ENCODE assay signal across 8 cellular contexts in the genomic region with DNA sequence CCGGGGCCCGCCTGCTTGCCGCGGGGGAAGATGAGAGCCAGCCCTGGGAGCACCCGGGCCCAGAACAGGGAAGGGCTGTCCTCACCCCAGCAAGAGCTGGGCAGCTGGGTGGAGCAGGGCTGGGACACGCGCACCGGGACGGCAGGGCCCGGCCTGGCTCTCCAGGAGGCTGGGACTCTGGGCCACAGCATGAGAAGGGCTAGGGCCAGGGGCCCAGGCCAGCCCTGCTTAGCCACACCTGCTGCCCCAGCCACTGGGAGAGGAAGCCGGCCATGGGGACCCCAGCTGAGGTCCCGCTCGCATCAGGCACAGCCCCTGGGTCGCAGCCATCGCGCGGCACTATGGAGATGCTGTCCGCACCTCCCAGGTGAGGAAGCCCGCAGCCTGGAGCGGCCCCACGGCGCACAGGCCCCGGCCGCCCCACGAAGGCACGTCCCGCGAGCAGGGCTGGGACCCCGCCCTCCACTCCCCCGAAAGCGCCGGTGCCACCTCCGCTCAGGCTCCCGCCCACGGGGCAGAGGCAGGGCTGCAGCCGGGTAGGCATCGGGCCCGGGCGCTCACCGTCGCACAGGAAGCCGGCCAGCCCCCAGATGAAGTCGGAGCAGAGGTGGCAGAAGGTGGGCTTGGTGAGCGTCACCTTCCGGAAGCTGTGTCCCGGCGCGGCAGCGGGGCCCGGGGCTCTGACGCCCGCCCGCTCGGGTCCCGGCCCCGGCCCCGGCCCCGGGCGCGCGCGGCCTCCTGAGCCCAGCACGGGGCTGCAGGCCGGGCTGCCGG. TPM values are rescaled to one million over a fixed set of nuclear protein-coding genes. Genes with fewer than 3 reads are reported as not detected.
DNase-seq lines count a peak whose midpoint lies in the region; ATAC-seq and TF ChIP-seq lines count a peak whose summit lies in the region.

No MANE protein-coding gene starts in this region.

- H3K79me2 ChIP-seq in mammary epithelial cell (ENCODE audit: insufficient read depth, low read length), result peaks cover 20% of the 10 kb centered on the region

- BruUV-seq in mammary epithelial cell (replicated peaks; lab: Mats Ljungman, UMichigan), result no TSS peak

- peak overlapping the region; percentile 95 for H3K4me2 ChIP-seq in mammary epithelial cell (ENCODE audit: insufficient read depth, low read depth, low read length)

- H3K9me3 ChIP-seq in mammary epithelial cell (replicated peaks; ENCODE audit: insufficient read depth, low read length) (no peaks in the 10 kb centered on the region), lower lobe of right lung (no peaks in the 10 kb centered on the region)

- in situ Hi-C loops in mammary epithelial cell (cut with MboI; ENCODE audit: low sequenced_read_pairs in 2 of 2), result no loop called here

- CTCF ChIA-PET in mammary epithelial cell (lab: Charles Lee; ENCODE audit: low non-redundant PET), result no interaction called here

- H3K27me3 ChIP-seq in mammary epithelial cell (ENCODE audit: insufficient read depth, low read length) (no peaks in the 10 kb centered on the region), lower lobe of right lung (ENCODE audit: low read depth) (no peaks in the 10 kb centered on the region)

- ATAC-seq in GM19043 (IDR thresholded peaks at IDR 0.05; ENCODE audit: low read depth, unreplicated experiment) (peak; percentile 32), HG03066 (IDR thresholded peaks at IDR 0.05; ENCODE audit: low read depth, unreplicated experiment) (peak; percentile 42), lower lobe of right lung (peak; percentile 25 to 57), HG03565 (IDR thresholded peaks at IDR 0.05; ENCODE audit: unreplicated experiment) (no peak)

- peak; percentile 32 for DNase-seq in UCSD-AML1 (lab: John Stamatoyannopoulos, UW; ENCODE audit: unreplicated experiment)
- DNase-seq in mammary epithelial cell, result peak; percentile 39
- DNase-seq in lower lobe of right lung, result peak; percentile 72
- DNase-seq in stimulated activated CD8-positive, alpha-beta memory T cell treated with anti-CD3 and anti-CD28 coated beads, Interleukin-15, amount 100 ng/mL, for 48 hours (ENCODE audit: low read depth in 2 of 2), result peak; percentile 20 to 28
- no peak for DNase-seq in NOMO-1 treated with dmso at 0.1 percent for 144 hours (lab: John Stamatoyannopoulos, UW; ENCODE audit: unreplicated experiment)

- peak overlapping the region; percentile 20 for H3K9ac ChIP-seq in mammary epithelial cell (ENCODE audit: insufficient read depth, low read length)

- H2AFZ ChIP-seq in mammary epithelial cell (ENCODE audit: low read depth, low read length), result peak overlapping the region; percentile 89

- H3K4me1 ChIP-seq in mammary epithelial cell (ENCODE audit: insufficient read depth, low read length) (peaks cover 25% of the 10 kb centered on the region), lower lobe of right lung (peaks cover 32% of the 10 kb centered on the region)

- H3K36me3 ChIP-seq in mammary epithelial cell (ENCODE audit: insufficient read depth, low read length) (no peaks in the 10 kb centered on the region), lower lobe of right lung (no peaks in the 10 kb centered on the region)

- intact Hi-C loops in mammary epithelial cell (cut with micrococcal nuclease), result no loop called here
- intact Hi-C loops in lower lobe of right lung (cut with DNase I), result no loop called here

- no peak for TF ChIP-seq CTCF in mammary epithelial cell (conservative IDR thresholded peaks at IDR 0.05 in 1 of 2, IDR thresholded peaks at IDR 0.05 in 1 of 2; ENCODE audit: extremely low read depth in 1 of 2, insufficient read depth in 1 of 2, low read depth in 1 of 2, low read length in 2 of 2)
- no peak for TF ChIP-seq CTCF in lower lobe of right lung (IDR thresholded peaks at IDR 0.05)

- H3K4me3 ChIP-seq in mammary epithelial cell (replicated peaks in 1 of 3; ENCODE audit: insufficient read depth in 1 of 3, low read depth in 2 of 3, low read length in 3 of 3) (peak overlapping the region; percentile 71 to 86 (median 82)), lower lobe of right lung (peak overlapping the region; percentile 88)

- dilution Hi-C loops in mammary epithelial cell (cut with HindIII; ENCODE audit: low sequenced_read_pairs), result loop anchor here (5.0 to 10.0 kb wide), 6 partner anchors 76 to 674 kb away; no protein-coding TSS in a partner anchor

- no peak overlapping the region for H3K27ac ChIP-seq in mammary epithelial cell (ENCODE audit: insufficient read depth, low read depth, low read length)
- no peak overlapping the region for H3K27ac ChIP-seq in lower lobe of right lung

- no peaks in the 10 kb centered on the region for H4K20me1 ChIP-seq in mammary epithelial cell (ENCODE audit: insufficient read depth, low read length)

- 0% methylated on average over 11 of the region's 65 CpGs for WGBS in mammary epithelial cell (ENCODE audit: low coverage, missing lambda C conversion rate)

RNA-seq across cellular contexts. Expression of a gene that starts 0.5 kb away (rescaled TPM):
- 10 to 100 TPM; 13.7 to 13.8 TPM for total RNA-seq in mammary epithelial cell
- 6.8 TPM for polyA plus RNA-seq in mammary epithelial cell
- polyA minus RNA-seq in mammary epithelial cell, result 4.2 TPM
- 18.8 TPM for total RNA-seq in lower lobe of right lung

RNA-seq across cellular contexts. Expression of a gene that starts 14.0 kb away (rescaled TPM):
- total RNA-seq in mammary epithelial cell (10 to 100 TPM; 17.8 to 30.8 TPM), lower lobe of right lung (46.0 TPM)
- 4.2 TPM for polyA plus RNA-seq in mammary epithelial cell
- polyA minus RNA-seq in mammary epithelial cell, result 0.98 TPM

RNA-seq across cellular contexts. Expression of a gene that starts 20.4 kb away (rescaled TPM):
- total RNA-seq in mammary epithelial cell (not detected), lower lobe of right lung (1.0 TPM)
- polyA plus RNA-seq in mammary epithelial cell, result not detected
- not detected for polyA minus RNA-seq in mammary epithelial cell

RNA-seq across cellular contexts. Expression of a gene that starts 38.6 kb away (rescaled TPM):
- 10 to 100 TPM; 12.8 to 15.0 TPM for total RNA-seq in mammary epithelial cell
- polyA plus RNA-seq in mammary epithelial cell, result 43.7 TPM
- polyA minus RNA-seq in mammary epithelial cell, result 37.0 TPM
- total RNA-seq in lower lobe of right lung, result 23.4 TPM

RNA-seq across cellular contexts. Expression of a gene that starts 40.6 kb away (rescaled TPM):
- total RNA-seq in mammary epithelial cell, result 10 to 100 TPM; 12.0 to 21.5 TPM
- 13.8 TPM for polyA plus RNA-seq in mammary epithelial cell
- polyA minus RNA-seq in mammary epithelial cell, result 50.0 TPM
- 45.3 TPM for total RNA-seq in lower lobe of right lung
